In the genomic region with DNA sequence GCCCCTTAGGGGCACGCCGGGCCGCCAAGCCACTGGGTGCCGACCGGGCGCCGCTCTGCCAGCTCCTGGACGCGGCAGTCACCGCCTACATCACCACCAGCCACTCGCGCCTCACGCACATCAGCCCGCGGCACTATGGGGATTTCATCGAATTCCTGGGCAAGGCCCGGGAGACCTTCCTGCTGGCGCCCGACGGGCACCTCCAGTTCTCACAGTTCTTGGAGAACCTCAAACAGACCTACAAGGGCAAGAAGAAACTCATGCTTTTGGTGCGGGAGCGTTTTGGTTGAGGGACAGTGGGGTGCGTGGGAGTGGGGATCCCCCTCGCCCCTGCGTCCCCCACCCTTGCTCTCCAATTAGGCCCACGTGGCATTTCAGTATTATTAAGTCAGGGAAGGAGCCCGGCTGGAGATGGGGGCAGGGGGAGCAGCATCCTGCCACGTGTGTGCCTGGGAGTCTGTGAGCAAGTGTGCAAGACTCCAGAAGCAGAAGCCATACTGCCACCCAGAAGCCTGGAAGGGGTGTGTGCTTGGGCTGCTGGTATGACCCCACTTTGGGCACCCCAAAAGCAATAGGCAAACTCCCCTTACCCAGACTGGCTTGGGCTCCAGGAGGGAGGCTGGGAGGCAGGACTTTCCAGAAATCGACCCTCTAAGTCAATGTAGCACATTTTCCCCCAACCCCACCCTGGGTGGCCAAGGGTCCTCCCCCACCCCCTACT, we compare ENCODE assay signal across 16 cellular contexts. TPM values are rescaled to one million over a fixed set of nuclear protein-coding genes. Genes with fewer than 3 reads are reported as not detected.
DNase-seq lines count a peak whose midpoint lies in the region; ATAC-seq, FAIRE-seq and TF ChIP-seq lines count a peak whose summit lies in the region.
"Had no signal": no experiment of that assay in that cellular context is flagged by ENCODE, and none has a peak within 500 bp of the region (broad histone marks: within the 10 kb centered on the region; RNA-seq: fewer than 3 reads in every experiment).

No MANE protein-coding gene starts in this region.

- no peaks in the 10 kb centered on the region for H3K27me3 Mint-ChIP-seq in Calu3 (ENCODE audit: unreplicated experiment)
- H3K27me3 Mint-ChIP-seq in naive thymus-derived CD4-positive, alpha-beta T cell, result no peaks in the 10 kb centered on the region
- H3K27me3 Mint-ChIP-seq: type B pancreatic cell had no signal

- in situ Hi-C loops in IMR-90 (cut with MboI; ENCODE audit: low sequenced_read_pairs) (loop anchor here (25.0 kb wide), 1 partner anchor 1044 kb away; a partner anchor contains a TSS), K562 (cut with MboI) (no loop called here)

- peak overlapping the region; percentile 19 for H2AFZ ChIP-seq in IMR-90 (replicated peaks; ENCODE audit: low read length, poor library complexity)
- H2AFZ ChIP-seq in K562 (ENCODE audit: low read depth, low read length), result no peak overlapping the region

- peaks cover 8% of the 10 kb centered on the region for H3K9me1 ChIP-seq in IMR-90 (ENCODE audit: insufficient read depth, low read length)
- no peaks in the 10 kb centered on the region for H3K9me1 ChIP-seq in K562 (ENCODE audit: control insufficient read depth, insufficient read depth, low read length)

- no peak for FAIRE-seq in K562 (lab: Jason Lieb, UNC)
- FAIRE-seq: small intestine had no signal

- TF ChIP-seq RAD21 in IMR-90 (IDR thresholded peaks at IDR 0.05; ENCODE audit: low read length), result no peak
- TF ChIP-seq RAD21 in K562 (CRISPR knock-in tag; conservative IDR thresholded peaks at IDR 0.05 in 1 of 2, IDR thresholded peaks at IDR 0.05 in 1 of 2), result no peak

- TF ChIP-seq POLR2A in IMR-90 (IDR thresholded peaks at IDR 0.05; ENCODE audit: low read depth, low read length), result peak; percentile 60
- no peak for TF ChIP-seq POLR2A in K562 (conservative IDR thresholded peaks at IDR 0.05)

- no peak overlapping the region for H3K23ac ChIP-seq in IMR-90 (ENCODE audit: low read depth, low read length)

- no peaks in the 10 kb centered on the region for H3K79me2 ChIP-seq in K562 (ENCODE audit: control insufficient read depth, insufficient read depth, low read length)

- H3K36me3 ChIP-seq in IMR-90 (ENCODE audit: control insufficient read depth, insufficient read depth, low read length) (peaks cover 46% of the 10 kb centered on the region), K562 (ENCODE audit: control insufficient read depth, insufficient read depth, low read length) (peaks cover 14% of the 10 kb centered on the region; the same call in 2 of the 3 replicates)
- H3K36me3 ChIP-seq in naive thymus-derived CD4-positive, alpha-beta T cell (ENCODE audit: control insufficient read depth in 2 of 3, insufficient read depth in 3 of 3, low read length in 3 of 3), result no peaks in the 10 kb centered on the region

- H2BK20ac ChIP-seq in IMR-90 (ENCODE audit: low read depth, low read length), result no peak overlapping the region

- H3K36me3 Mint-ChIP-seq in Calu3 (ENCODE audit: insufficient read depth, unreplicated experiment), result peaks cover 89% of the 10 kb centered on the region
- H3K36me3 Mint-ChIP-seq in naive thymus-derived CD4-positive, alpha-beta T cell, result peaks cover 0 to 18% (median 0%) of the 10 kb centered on the region in 5 donors

- H3K27ac ChIP-seq in IMR-90 (ENCODE audit: insufficient read depth, low read length), result no peak overlapping the region
- no peak overlapping the region for H3K27ac ChIP-seq in K562 (ENCODE audit: extremely low read depth, low read depth, low read length)
- H3K27ac ChIP-seq in naive thymus-derived CD4-positive, alpha-beta T cell (ENCODE audit: low read depth, low read length), result no peak overlapping the region
- H3K27ac ChIP-seq: KMS-11, left lung had no signal

- no peak overlapping the region for H3K4ac ChIP-seq in IMR-90 (ENCODE audit: low read depth, low read length)

- dilution Hi-C loops in IMR-90 (cut with HindIII; ENCODE audit: low sequenced_read_pairs, unreplicated experiment), result no loop called here

- no peak for TF ChIP-seq EP300 in K562 (IDR thresholded peaks at IDR 0.05; ENCODE audit: low read length)

- H3K9me3 ChIP-seq in IMR-90 (ENCODE audit: control insufficient read depth, insufficient read depth, low read length) (no peaks in the 10 kb centered on the region), K562 (replicated peaks; ENCODE audit: control insufficient read depth, insufficient read depth, low read depth, low read length) (no peaks in the 10 kb centered on the region)
- H3K9me3 ChIP-seq in naive thymus-derived CD4-positive, alpha-beta T cell (ENCODE audit: control insufficient read depth in 2 of 3, low read length in 3 of 3), result no peaks in the 10 kb centered on the region
- H3K9me3 ChIP-seq: left lung had no signal

- no peak for TF ChIP-seq CTCF in Calu3 (IDR thresholded peaks at IDR 0.05; ENCODE audit: unreplicated experiment)
- no peak for TF ChIP-seq CTCF in IMR-90 (conservative IDR thresholded peaks at IDR 0.05; ENCODE audit: low read depth, low read length)
- no peak for TF ChIP-seq CTCF in K562 (IDR thresholded peaks at IDR 0.05 in 2 of 3, conservative IDR thresholded peaks at IDR 0.05 in 1 of 3; ENCODE audit: insufficient read depth in 2 of 3, low read depth in 1 of 3, low read length in 3 of 3)

- H3K9ac ChIP-seq in IMR-90 (ENCODE audit: low read depth, low read length), result no peak overlapping the region
- no peak overlapping the region for H3K9ac ChIP-seq in K562 (ENCODE audit: insufficient read depth in 1 of 2, low read depth in 2 of 2, low read length in 2 of 2)
- H3K9ac ChIP-seq: KMS-11 had no signal

- H2BK5ac ChIP-seq in IMR-90 (ENCODE audit: low read depth, low read length, poor library complexity, severe bottlenecking), result no peak overlapping the region

- H2AK9ac ChIP-seq in IMR-90 (replicated peaks; ENCODE audit: low read depth, low read length, poor library complexity), result peak overlapping the region; percentile 48

- ATAC-seq in IMR-90 (ENCODE audit: low read depth) (no peak), K562 (no peak), Right ventricle myocardium superior (ENCODE audit: poor library complexity) (no peak)
- peak; percentile 1 for ATAC-seq in naive thymus-derived CD4-positive, alpha-beta T cell
- ATAC-seq: left lung had no signal

- no peak overlapping the region for H3K4me3 ChIP-seq in IMR-90 (ENCODE audit: insufficient read depth, low read depth, low read length)
- no peak overlapping the region for H3K4me3 ChIP-seq in K562
- H3K4me3 ChIP-seq in naive thymus-derived CD4-positive, alpha-beta T cell (ENCODE audit: low read length), result no peak overlapping the region
- H3K4me3 ChIP-seq: left lung had no signal

- BruUV-seq in Calu3 (replicated peaks; lab: Mats Ljungman, UMichigan), result no TSS peak
- TSS peak; percentile 39 for BruUV-seq in IMR-90 (replicated peaks; lab: Mats Ljungman, UMichigan)
- BruUV-seq in K562 (replicated peaks; lab: Mats Ljungman, UMichigan), result no TSS peak

- H3K4me1 ChIP-seq in IMR-90 (ENCODE audit: control insufficient read depth, insufficient read depth, low read length), result peaks cover 14% of the 10 kb centered on the region
- peaks cover 10 to 41% of the 10 kb centered on the region in 2 experiments; a peak in 4 of 5 replicates for H3K4me1 ChIP-seq in K562 (replicated peaks in 1 of 2; ENCODE audit: control insufficient read depth in 2 of 2, insufficient read depth in 2 of 2, low read length in 2 of 2)
- H3K4me1 ChIP-seq in naive thymus-derived CD4-positive, alpha-beta T cell (ENCODE audit: control insufficient read depth in 2 of 2, insufficient read depth in 2 of 2, low read length in 2 of 2), result peaks cover 9 to 16% of the 10 kb centered on the region in 2 donors

- DNase-seq in Calu3 (no peak), IMR-90 (no peak), K562 (ENCODE audit: extremely low read depth in 1 of 4, low spot score in 3 of 4) (no peak), NOMO-1 (lab: John Stamatoyannopoulos, UW; ENCODE audit: unreplicated experiment in 2 of 2) (no peak), Right ventricle myocardium superior (no peak), foreskin melanocyte (no peak)
- DNase-seq in naive thymus-derived CD4-positive, alpha-beta T cell, result no peak
- DNase-seq: activated naive CD4-positive, alpha-beta T cell treated with anti-CD3 and anti-CD28 coated beads, Interleukin-2, amount 50 U/mL, for 16 hours; left lung; NCI-H2171; NK-92 treated with Interleukin-12 subunit alpha and Interleukin-12 subunit beta, amount 100 ng/mL, for 24 hours; small intestine; T1000 had no signal

- H4K20me1 ChIP-seq in IMR-90 (ENCODE audit: insufficient read depth, low read length), result peaks cover 71% of the 10 kb centered on the region
- H4K20me1 ChIP-seq in K562 (replicated peaks; ENCODE audit: control insufficient read depth, insufficient read depth, low read length), result no peaks in the 10 kb centered on the region

- H4K5ac ChIP-seq in IMR-90 (ENCODE audit: low read depth, low read length), result no peak overlapping the region

- POLR2A ChIA-PET in IMR-90 (lab: Charles Lee; ENCODE audit: unreplicated experiment), result no interaction called here
- POLR2A ChIA-PET in K562 (lab: Yijun Ruan, JAX), result interaction anchor here (0.7 kb wide), 1 partner anchor 29 kb away, joined by 4 read pairs; no protein-coding TSS in a partner anchor
- POLR2A ChIA-PET in naive thymus-derived CD4-positive, alpha-beta T cell (lab: Charles Lee), result no interaction called here

- peaks cover 6 to 62% of the 10 kb centered on the region in 2 experiments; a peak in 3 of 4 replicates for H3K79me1 ChIP-seq in IMR-90 (ENCODE audit: low read depth in 1 of 2, low read length in 2 of 2)

- no peak overlapping the region for H2BK15ac ChIP-seq in IMR-90 (ENCODE audit: low read depth, low read length)

- no peak overlapping the region for H3K18ac ChIP-seq in IMR-90 (ENCODE audit: low read depth, low read length)

- peaks cover 13% of the 10 kb centered on the region for H3K4me1 Mint-ChIP-seq in Calu3 (ENCODE audit: low read depth, unreplicated experiment)
- peaks cover 13 to 28% (median 18%) of the 10 kb centered on the region in 7 donors for H3K4me1 Mint-ChIP-seq in naive thymus-derived CD4-positive, alpha-beta T cell

- no peak overlapping the region for H4K91ac ChIP-seq in IMR-90 (ENCODE audit: insufficient read depth, low read depth, low read length)

- no peak overlapping the region for H2BK120ac ChIP-seq in IMR-90 (ENCODE audit: low read depth, low read length)

- H3K9me3 Mint-ChIP-seq in Calu3 (ENCODE audit: low read depth, unreplicated experiment), result no peaks in the 10 kb centered on the region
- H3K9me3 Mint-ChIP-seq in naive thymus-derived CD4-positive, alpha-beta T cell, result no peaks in the 10 kb centered on the region
- H3K9me3 Mint-ChIP-seq: type B pancreatic cell had no signal

- H3K56ac ChIP-seq in IMR-90 (ENCODE audit: extremely low read depth, insufficient read depth, low read length), result no peak overlapping the region

- H3K4me2 ChIP-seq in IMR-90 (ENCODE audit: low read depth, low read length), result no peak overlapping the region
- H3K4me2 ChIP-seq in K562 (ENCODE audit: insufficient read depth, low read length), result no peak overlapping the region
- H3K4me2 ChIP-seq: KMS-11 had no signal

- H4K8ac ChIP-seq in IMR-90 (ENCODE audit: low read depth in 2 of 2, low read length in 2 of 2), result no peak overlapping the region

- peak overlapping the region; percentile 24 for H3K4me3 Mint-ChIP-seq in Calu3 (ENCODE audit: low read depth, unreplicated experiment)
- H3K4me3 Mint-ChIP-seq in naive thymus-derived CD4-positive, alpha-beta T cell, result no peak overlapping the region
- H3K4me3 Mint-ChIP-seq: type B pancreatic cell had no signal

- intact Hi-C loops in Calu3 (cut with micrococcal nuclease; ENCODE audit: unreplicated experiment) (no loop called here), IMR-90 (cut with micrococcal nuclease) (no loop called here), K562 (cut with micrococcal nuclease) (no loop called here), Right ventricle myocardium superior (cut with DNase I) (no loop called here)
- intact Hi-C loops in naive thymus-derived CD4-positive, alpha-beta T cell (cut with micrococcal nuclease), result no loop called here

- CTCF ChIA-PET in Calu3 (lab: Charles Lee) (no interaction called here), IMR-90 (lab: Yijun Ruan, JAX) (no interaction called here), K562 (lab: Yijun Ruan, JAX; ENCODE audit: low intra/inter-chr PET ratio) (no interaction called here)
- CTCF ChIA-PET in naive thymus-derived CD4-positive, alpha-beta T cell (lab: Charles Lee), result no interaction called here

- no peaks in the 10 kb centered on the region for H3K27me3 ChIP-seq in IMR-90 (ENCODE audit: control insufficient read depth, insufficient read depth, low read length)
- H3K27me3 ChIP-seq in K562 (ENCODE audit: control insufficient read depth in 2 of 2, insufficient read depth in 2 of 2, low read length in 2 of 2), result no peaks in the 10 kb centered on the region
- H3K27me3 ChIP-seq in naive thymus-derived CD4-positive, alpha-beta T cell (ENCODE audit: control insufficient read depth in 2 of 2, insufficient read depth in 2 of 2, low read length in 2 of 2), result no peaks in the 10 kb centered on the region
- H3K27me3 ChIP-seq: left lung had no signal

- 100% methylated on average over 4 of the region's 29 CpGs; no CpG with 5 or more reads in 1 of the 2 experiments for WGBS in IMR-90 (ENCODE audit: extremely low coverage in 2 of 2, insufficient read length in 1 of 2), 2 experiments
- 74% methylated on average over 16 of the region's 29 CpGs for WGBS in K562 (ENCODE audit: insufficient coverage, low coverage, missing lambda C conversion rate)

- no peak overlapping the region for H3K27ac Mint-ChIP-seq in Calu3 (ENCODE audit: unreplicated experiment)
- H3K27ac Mint-ChIP-seq in naive thymus-derived CD4-positive, alpha-beta T cell, result peak overlapping the region in 3 of 9 donors; percentile 29 to 46 (median 36)
- H3K27ac Mint-ChIP-seq: type B pancreatic cell had no signal

- no peak overlapping the region for H2AK5ac ChIP-seq in IMR-90 (ENCODE audit: low read depth, low read length)

- H3K14ac ChIP-seq in IMR-90 (replicated peaks; ENCODE audit: low read depth, low read length), result no peak overlapping the region

RNA-seq across cellular contexts. Expression of a gene that starts 35.7 kb away (rescaled TPM):
- 10.7 and 11.5 TPM in 2 replicates for total RNA-seq in Calu3 (2022)
- 1.9 and 2.2 TPM in 2 replicates for total RNA-seq in IMR-90 (2012; rRNA removed)
- 6.2 and 7.6 TPM in 2 replicates for polyA plus RNA-seq in IMR-90 (2012; rRNA removed)
- polyA plus RNA-seq in IMR-90 (2012; cell fraction: cytosol; rRNA removed), result 4.7 and 10.4 TPM in 2 replicates
- polyA plus RNA-seq in IMR-90 (2012; cell fraction: nucleus; rRNA removed; ENCODE audit: low replicate concordance), result 13.1 and 27.5 TPM in 2 replicates
- 1.5 and 4.2 TPM in 2 replicates for total RNA-seq in K562 (2011; cell fraction: chromatin; rRNA removed; ENCODE audit: low replicate concordance)
- 3.5 and 3.7 TPM in 2 replicates for total RNA-seq in K562 (2011; cell fraction: nucleolus; rRNA removed)
- 1.9 and 2.8 TPM in 2 replicates for total RNA-seq in K562 (2011; cell fraction: nucleoplasm; rRNA removed)
- total RNA-seq in K562 (2014; rRNA removed), result 1.0 and 1.3 TPM in 2 replicates
- total RNA-seq in K562 (2014; rRNA removed; fragmentation: Illumina TruSeq; extraction: Trizol), result 0.22 and 0.25 TPM in 2 replicates
- 0.25 and 0.57 TPM in 2 replicates for total RNA-seq in K562 (2015; rRNA removed; fragmentation: Illumina TruSeq; extraction: Trizol)
- total RNA-seq in K562 (2021), result 3.5 and 3.7 TPM in 2 replicates
- 0.67 and 1.0 TPM in 2 replicates for polyA plus RNA-seq in K562 (2011; rRNA removed)
- polyA plus RNA-seq in K562 (2011; cell fraction: cytosol; rRNA removed), result 0.81 and 2.0 TPM in 2 replicates
- 1.5 and 4.5 TPM in 2 replicates for polyA plus RNA-seq in K562 (2011; cell fraction: nucleus; rRNA removed)
- 1.3 and 3.5 TPM in 2 replicates for polyA plus RNA-seq in K562 (2012)
- 0.79 and 1.7 TPM in 2 replicates for polyA plus RNA-seq in K562 (2014; fragmentation: Illumina TruSeq; extraction: Trizol)
- not detected for polyA plus RNA-seq in K562 (2014; fragmentation: Nextera tagmentation; extraction: Ambion mirVana)
- polyA plus RNA-seq in K562 (2014; rRNA removed), result 1.1 and 2.1 TPM in 2 replicates
- 0.54 and 0.98 TPM in 2 replicates for polyA minus RNA-seq in K562 (2011; rRNA and poly(A)+ RNA removed)
- 3.0 and 5.0 TPM in 2 replicates for polyA minus RNA-seq in K562 (2011; cell fraction: cytosol; rRNA and poly(A)+ RNA removed)
- polyA minus RNA-seq in K562 (2011; cell fraction: nucleus; rRNA and poly(A)+ RNA removed), result 1.5 and 1.7 TPM in 2 replicates
- total RNA-seq in naive thymus-derived CD4-positive, alpha-beta T cell, result 1 to 10 TPM; 4.8 to 7.8 (median 5.9) TPM
- polyA plus RNA-seq in naive thymus-derived CD4-positive, alpha-beta T cell, result 1 to 10 TPM in 1 of 2 donors, under 1 TPM in 1; 0.73 to 1.6 TPM
- 2.7 TPM for total RNA-seq in Right ventricle myocardium superior

RNA-seq across cellular contexts. Expression of a gene that starts 46.0 kb away (rescaled TPM):
- 1.2 TPM in 1 of 2 replicates, not detected in the other for total RNA-seq in Calu3 (2022)
- total RNA-seq in IMR-90 (2012; rRNA removed), result not detected in 2 replicates
- 0.63 and 0.85 TPM in 2 replicates for polyA plus RNA-seq in IMR-90 (2012; rRNA removed)
- polyA plus RNA-seq in IMR-90 (2012; cell fraction: cytosol; rRNA removed), result 0.36 and 0.53 TPM in 2 replicates
- 2.2 and 3.8 TPM in 2 replicates for polyA plus RNA-seq in IMR-90 (2012; cell fraction: nucleus; rRNA removed; ENCODE audit: low replicate concordance)
- not detected in 2 replicates for total RNA-seq in K562 (2011; cell fraction: chromatin; rRNA removed; ENCODE audit: low replicate concordance)
- total RNA-seq in K562 (2011; cell fraction: nucleolus; rRNA removed), result not detected in 2 replicates
- total RNA-seq in K562 (2011; cell fraction: nucleoplasm; rRNA removed), result not detected in 2 replicates
- total RNA-seq in K562 (2014; rRNA removed), result not detected in 2 replicates
- not detected in 2 replicates for total RNA-seq in K562 (2014; rRNA removed; fragmentation: Illumina TruSeq; extraction: Trizol)
- total RNA-seq in K562 (2015; rRNA removed; fragmentation: Illumina TruSeq; extraction: Trizol), result not detected in 2 replicates
- total RNA-seq in K562 (2021), result not detected in 2 replicates
- polyA plus RNA-seq in K562 (2011; rRNA removed), result not detected in 2 replicates
- not detected in 2 replicates for polyA plus RNA-seq in K562 (2011; cell fraction: cytosol; rRNA removed)
- polyA plus RNA-seq in K562 (2011; cell fraction: nucleus; rRNA removed), result not detected in 2 replicates
- not detected in 2 replicates for polyA plus RNA-seq in K562 (2012)
- polyA plus RNA-seq in K562 (2014; fragmentation: Illumina TruSeq; extraction: Trizol), result not detected in 2 replicates
- not detected for polyA plus RNA-seq in K562 (2014; fragmentation: Nextera tagmentation; extraction: Ambion mirVana)
- polyA plus RNA-seq in K562 (2014; rRNA removed), result not detected in 2 replicates
- not detected in 2 replicates for polyA minus RNA-seq in K562 (2011; rRNA and poly(A)+ RNA removed)
- polyA minus RNA-seq in K562 (2011; cell fraction: cytosol; rRNA and poly(A)+ RNA removed), result not detected in 2 replicates
- polyA minus RNA-seq in K562 (2011; cell fraction: nucleus; rRNA and poly(A)+ RNA removed), result not detected in 2 replicates
- total RNA-seq in naive thymus-derived CD4-positive, alpha-beta T cell, result 1 to 10 TPM in 2 of 5 experiments, not detected in 3; 1.3 to 3.4 TPM
- polyA plus RNA-seq in naive thymus-derived CD4-positive, alpha-beta T cell, result not detected
- 1.8 TPM for total RNA-seq in Right ventricle myocardium superior
- total RNA-seq: fibroblast of villous mesenchyme had no signal

RNA-seq across cellular contexts. Expression of a gene that starts 56.7 kb away (rescaled TPM):
- total RNA-seq in Calu3 (2022) (59.4 and 66.4 TPM in 2 replicates), IMR-90 (2012; rRNA removed) (61.3 and 68.3 TPM in 2 replicates), K562 (2014; rRNA removed) (164 and 284 TPM in 2 replicates), K562 (2014; rRNA removed; fragmentation: Illumina TruSeq; extraction: Trizol) (63.0 and 98.5 TPM in 2 replicates), K562 (2015; rRNA removed; fragmentation: Illumina TruSeq; extraction: Trizol) (115 and 130 TPM in 2 replicates), K562 (2021) (95.9 and 109 TPM in 2 replicates), Right ventricle myocardium superior (88.1 TPM)
- polyA plus RNA-seq in IMR-90 (2012; rRNA removed) (290 and 349 TPM in 2 replicates), K562 (2011; rRNA removed) (151 and 169 TPM in 2 replicates), K562 (2014; fragmentation: Illumina TruSeq; extraction: Trizol) (205 and 214 TPM in 2 replicates), K562 (2014; fragmentation: Nextera tagmentation; extraction: Ambion mirVana) (100 to 1,000 TPM; 416 to 441 TPM), K562 (2014; rRNA removed) (197 and 206 TPM in 2 replicates)
- 572 and 791 TPM in 2 replicates for polyA plus RNA-seq in IMR-90 (2012; cell fraction: cytosol; rRNA removed)
- polyA plus RNA-seq in IMR-90 (2012; cell fraction: nucleus; rRNA removed; ENCODE audit: low replicate concordance), result 129 and 215 TPM in 2 replicates
- total RNA-seq in K562 (2011; cell fraction: chromatin; rRNA removed; ENCODE audit: low replicate concordance), result 16.1 and 36.9 TPM in 2 replicates
- total RNA-seq in K562 (2011; cell fraction: nucleolus; rRNA removed), result 41.2 and 47.9 TPM in 2 replicates
- total RNA-seq in K562 (2011; cell fraction: nucleoplasm; rRNA removed), result 32.6 and 42.2 TPM in 2 replicates
- polyA plus RNA-seq in K562 (2011; cell fraction: cytosol; rRNA removed), result 153 and 227 TPM in 2 replicates
- polyA plus RNA-seq in K562 (2011; cell fraction: nucleus; rRNA removed), result 87.2 and 100 TPM in 2 replicates
- 146 and 190 TPM in 2 replicates for polyA plus RNA-seq in K562 (2012)
- 24.1 and 41.5 TPM in 2 replicates for polyA minus RNA-seq in K562 (2011; rRNA and poly(A)+ RNA removed)
- polyA minus RNA-seq in K562 (2011; cell fraction: cytosol; rRNA and poly(A)+ RNA removed), result 58.9 and 66.1 TPM in 2 replicates
- polyA minus RNA-seq in K562 (2011; cell fraction: nucleus; rRNA and poly(A)+ RNA removed), result 14.9 and 21.1 TPM in 2 replicates
- total RNA-seq in naive thymus-derived CD4-positive, alpha-beta T cell, result 100 to 1,000 TPM in 1 of 5 experiments, 10 to 100 TPM in 4; 57.2 to 108 (median 86.2) TPM
- polyA plus RNA-seq in naive thymus-derived CD4-positive, alpha-beta T cell, result 100 to 1,000 TPM; 203 to 289 TPM
